ENCODE assay signal across 19 cellular contexts in the genomic region with DNA sequence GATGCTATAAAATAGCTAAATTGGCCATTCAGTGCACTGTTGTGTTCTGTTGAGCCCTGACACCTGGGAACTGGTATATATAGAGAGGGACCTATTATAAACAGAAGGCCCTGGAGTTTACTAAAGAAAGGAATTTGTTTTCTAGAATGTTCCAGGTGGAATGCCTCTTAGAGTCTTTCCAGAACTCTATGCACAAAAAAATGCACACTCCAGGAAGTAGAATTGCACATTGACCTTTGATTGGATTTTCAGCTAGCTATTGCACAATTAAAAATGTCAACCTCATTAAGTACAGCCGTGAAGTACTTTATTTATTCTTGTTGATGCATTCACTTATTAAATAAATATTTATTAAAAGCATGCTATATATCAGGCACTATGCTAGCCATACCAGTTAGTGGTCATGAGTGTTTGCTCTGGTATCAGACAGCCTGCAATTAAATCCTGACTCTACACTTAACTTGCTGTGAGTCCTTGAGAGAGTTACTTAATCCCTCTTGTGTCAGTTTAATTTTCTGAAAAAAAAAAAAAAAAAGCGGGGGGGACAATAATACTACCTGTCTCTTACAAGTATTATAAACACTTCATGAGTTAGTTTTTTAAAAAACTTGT. TPM values are rescaled to one million over a fixed set of nuclear protein-coding genes. Genes with fewer than 3 reads are reported as not detected.
"Had no signal": no experiment of that assay in that cellular context is flagged by ENCODE, and none has a peak within 500 bp of the region (broad histone marks: within the 10 kb centered on the region; RNA-seq: fewer than 3 reads in every experiment).

No MANE protein-coding gene starts in this region.

- FAIRE-seq: endothelial cell of umbilical vein, pancreas had no signal

- H3K27me3 ChIP-seq: ascending aorta, breast epithelium, pancreas had no signal

- H3K4me3 ChIP-seq: ascending aorta, breast epithelium, pancreas, thoracic aorta had no signal

- H3K4me1 ChIP-seq: ascending aorta, breast epithelium, pancreas had no signal

- H3K36me3 ChIP-seq: ascending aorta, breast epithelium, thoracic aorta had no signal

- DNase-seq: activated CD4-positive, alpha-beta T cell treated with anti-CD3 and anti-CD28 coated beads for 1 hour; activated CD4-positive, alpha-beta T cell treated with anti-CD3 and anti-CD28 coated beads, Interleukin-2, amount 50 U/mL, for 4 hours; activated naive CD4-positive, alpha-beta T cell treated with Interleukin-2 at 50 U/mL for 16 hours; activated naive CD8-positive, alpha-beta T cell treated with anti-CD3 and anti-CD28 coated beads, Interleukin-2, amount 50 U/mL, for 24 hours; activated T-cell treated with anti-CD3 and anti-CD28 coated beads for 4 hours; cerebellar nuclear complex; effector CD8-positive, alpha-beta T cell; foreskin melanocyte; immature natural killer cell; naive thymus-derived CD8-positive, alpha-beta T cell; pancreas; stimulated activated CD4-positive, alpha-beta T cell treated with anti-CD3 and anti-CD28 coated beads, Interleukin-12 subunit alpha, Interleukin-12 subunit beta, amount 100 ng/mL, for 4 hours; stimulated activated CD4-positive, alpha-beta T cell treated with anti-CD3 and anti-CD28 coated beads, Interleukin-2, amount 100 ng/mL, for 24 hours had no signal

- H3K9me3 ChIP-seq: ascending aorta, breast epithelium, pancreas, thoracic aorta had no signal

- H3K27ac ChIP-seq: ascending aorta, breast epithelium, pancreas, thoracic aorta, VCaP had no signal

- ATAC-seq: activated naive CD8-positive, alpha-beta T cell treated with anti-CD3 and anti-CD28 coated beads, Interleukin-2, amount 50 U/mL, for 24 hours; naive thymus-derived CD8-positive, alpha-beta T cell; pancreas had no signal

RNA-seq across cellular contexts. Expression of a gene that starts 45.1 kb away (rescaled TPM):
- total RNA-seq: urinary bladder had no signal
- polyA plus RNA-seq: naive thymus-derived CD8-positive, alpha-beta T cell had no signal
